ENCODE assay signal across 21 cellular contexts in genomic region chr10:27349987-27350386, GRCh38.
DNase-seq lines count a peak whose midpoint lies in the region; ATAC-seq, FAIRE-seq and TF ChIP-seq lines count a peak whose summit lies in the region.
"Had no signal": no experiment of that assay in that cellular context is flagged by ENCODE, and none has a peak within 500 bp of the region (broad histone marks: within the 10 kb centered on the region; RNA-seq: fewer than 3 reads in every experiment).

No MANE protein-coding gene starts in this region.

- H4K91ac ChIP-seq in H1 (replicated peaks; ENCODE audit: insufficient read length, low read length) = no peak overlapping the region
- no peak overlapping the region for H4K91ac ChIP-seq in neuronal stem cell (ENCODE audit: low read depth, low read length, poor library complexity)

- H3K36me3 ChIP-seq in SK-N-SH (replicated peaks in 1 of 2; ENCODE audit: control insufficient read depth in 1 of 2, insufficient read depth in 2 of 2, low read length in 1 of 2) (no peaks in the 10 kb centered on the region), H1 (ENCODE audit: control insufficient read depth in 2 of 4, insufficient read depth in 4 of 4, low read length in 3 of 4) (no peaks in the 10 kb centered on the region), neuronal stem cell (replicated peaks in 1 of 2; ENCODE audit: control insufficient read depth in 2 of 2, insufficient read depth in 2 of 2, low read length in 2 of 2) (no peaks in the 10 kb centered on the region), skeletal muscle satellite cell (ENCODE audit: insufficient read depth, low read length) (no peaks in the 10 kb centered on the region)

- no peak overlapping the region for H3K14ac ChIP-seq in H1 (ENCODE audit: insufficient read length)
- no peak overlapping the region for H3K14ac ChIP-seq in neuronal stem cell (ENCODE audit: low read length)

- H2BK120ac ChIP-seq in H1 (replicated peaks; ENCODE audit: low read depth, low read length) = no peak overlapping the region
- no peak overlapping the region for H2BK120ac ChIP-seq in neuronal stem cell (ENCODE audit: low read depth, low read length)

- no peak overlapping the region for H2BK5ac ChIP-seq in H1 (ENCODE audit: low read depth, low read length)
- no peak overlapping the region for H2BK5ac ChIP-seq in neuronal stem cell (ENCODE audit: low read length)

- CTCF ChIA-PET in SK-N-SH (lab: Yijun Ruan, JAX) (interaction anchor here (1.1 to 1.2 kb wide), 2 partner anchors 10 to 26 kb away, joined by 3 to 5 read pairs; no protein-coding TSS in a partner anchor), H1 (lab: Charles Lee; ENCODE audit: partially characterized antibody) (interaction anchor here (0.7 kb wide), 1 partner anchor 126 kb away, joined by 3 read pairs; no protein-coding TSS in a partner anchor)

- H3F3A ChIP-seq in SK-N-SH (replicated peaks; ENCODE audit: insufficient read depth) = no peaks in the 10 kb centered on the region

- H2BK20ac ChIP-seq in H1 (ENCODE audit: low read length) = no peak overlapping the region

- H3K56ac ChIP-seq in H1 (replicated peaks; ENCODE audit: insufficient read length, low read depth, low read length) = no peak overlapping the region

- no peaks in the 10 kb centered on the region for H3K9me2 ChIP-seq in SK-N-SH

- H3K79me1 ChIP-seq in H1 (ENCODE audit: low read depth, low read length) (no peaks in the 10 kb centered on the region), neuronal stem cell (ENCODE audit: low read depth, low read length) (no peaks in the 10 kb centered on the region)

- H2AK5ac ChIP-seq in H1 (ENCODE audit: low read depth, low read length) (no peak overlapping the region), neuronal stem cell (ENCODE audit: low read depth, low read length) (no peak overlapping the region)

- POLR2A ChIA-PET in SK-N-SH (lab: Yijun Ruan, JAX) (no interaction called here), H1 (lab: Charles Lee; ENCODE audit: partially characterized antibody) (no interaction called here)

- H4K20me1 ChIP-seq in SK-N-SH (ENCODE audit: insufficient read depth) = no peaks in the 10 kb centered on the region
- H4K20me1 ChIP-seq in H1 (replicated peaks in 1 of 2; ENCODE audit: control insufficient read depth in 1 of 2, insufficient read depth in 2 of 2, low read length in 2 of 2) = no peaks in the 10 kb centered on the region

- H3K79me2 ChIP-seq in SK-N-SH (ENCODE audit: insufficient read depth) (no peaks in the 10 kb centered on the region), H1 (ENCODE audit: control insufficient read depth in 1 of 2, insufficient read depth in 2 of 2, low read length in 2 of 2) (no peaks in the 10 kb centered on the region)

- H3K4me3 ChIP-seq in SK-N-SH (ENCODE audit: low read depth in 2 of 2, low read length in 1 of 2) = no peak overlapping the region
- no peak overlapping the region for H3K4me3 ChIP-seq in H1 (ENCODE audit: extremely low read depth in 1 of 4, insufficient read depth in 2 of 4, low read depth in 3 of 4, low read length in 4 of 4)
- no peak overlapping the region for H3K4me3 ChIP-seq in neuronal stem cell (ENCODE audit: low read length in 2 of 2)
- peak overlapping the region; percentile 2 for H3K4me3 ChIP-seq in skeletal muscle satellite cell (ENCODE audit: low read length)
- H3K4me3 ChIP-seq: A549 had no signal

- no peak overlapping the region for H3K9ac ChIP-seq in SK-N-SH
- no peak overlapping the region for H3K9ac ChIP-seq in H1 (replicated peaks in 1 of 4; ENCODE audit: extremely low read depth in 1 of 4, low read depth in 3 of 4, low read length in 3 of 4)
- H3K9ac ChIP-seq in neuronal stem cell (ENCODE audit: low read depth, low read length, poor library complexity) = peak overlapping the region; percentile 37
- H3K9ac ChIP-seq in skeletal muscle satellite cell (ENCODE audit: low read depth, low read length) = no peak overlapping the region

- H4K5ac ChIP-seq in H1 (ENCODE audit: insufficient read length, low read depth, low read length) = no peak overlapping the region

- H3K9me3 ChIP-seq in SK-N-SH (no peaks in the 10 kb centered on the region), H1 (ENCODE audit: insufficient read depth in 2 of 2, low read depth in 1 of 2, low read length in 1 of 2) (no peaks in the 10 kb centered on the region), neuronal stem cell (replicated peaks in 1 of 2; ENCODE audit: control insufficient read depth in 2 of 2, insufficient read depth in 1 of 2, low read depth in 1 of 2, low read length in 2 of 2) (no peaks in the 10 kb centered on the region), skeletal muscle satellite cell (replicated peaks; ENCODE audit: low read length) (no peaks in the 10 kb centered on the region)
- H3K9me3 ChIP-seq: A549, Caco-2 had no signal

- H3K4me1 ChIP-seq in SK-N-SH (ENCODE audit: control insufficient read depth in 1 of 2, insufficient read depth in 2 of 2, low read depth in 1 of 2, low read length in 1 of 2) (peaks cover 0 to 2% of the 10 kb centered on the region in 2 experiments; a peak in 1 of 4 replicates), H1 (replicated peaks in 1 of 4; ENCODE audit: control insufficient read depth in 3 of 4, insufficient read depth in 4 of 4, low read length in 3 of 4) (0 out of 7 replicates have a peak, but pooled peaks cover 0 to 2% (median 0%) of the 10 kb centered on the region in 4 experiments), neuronal stem cell (ENCODE audit: control insufficient read depth in 2 of 2, insufficient read depth in 1 of 2, low read depth in 1 of 2, low read length in 2 of 2) (peaks cover 0 to 5% of the 10 kb centered on the region in 2 donors), skeletal muscle satellite cell (ENCODE audit: control insufficient read depth, insufficient read depth, low read length) (no peaks in the 10 kb centered on the region)
- H3K4me1 ChIP-seq: A549, Caco-2 had no signal

- ATAC-seq in SK-N-SH treated with all-trans-retinoic acid at 6 μM for 48 hours (no peak), HG02884 (IDR thresholded peaks at IDR 0.05; ENCODE audit: unreplicated experiment) (no peak), HG03139 (IDR thresholded peaks at IDR 0.05; ENCODE audit: unreplicated experiment) (no peak)
- ATAC-seq: A549, HCT116, HepG2 had no signal

- H2BK15ac ChIP-seq in H1 (ENCODE audit: low read length) (no peak overlapping the region), neuronal stem cell (ENCODE audit: low read length) (no peak overlapping the region)

- TF ChIP-seq POLR2A in H1 (IDR thresholded peaks at IDR 0.05; ENCODE audit: control extremely low read depth in 1 of 2, low read depth in 2 of 2, low read length in 2 of 2) = no peak

- H3K27me3 ChIP-seq in SK-N-SH (ENCODE audit: insufficient read depth) (no peaks in the 10 kb centered on the region; the same call in 1 of the 2 replicates), H1 (replicated peaks in 1 of 4; ENCODE audit: control insufficient read depth in 3 of 4, extremely low read depth in 1 of 4, insufficient read depth in 3 of 4, low read length in 3 of 4) (no peaks in the 10 kb centered on the region), neuronal stem cell (ENCODE audit: control insufficient read depth in 3 of 3, insufficient read depth in 3 of 3, low read depth in 1 of 3, low read length in 3 of 3) (no peaks in the 10 kb centered on the region), skeletal muscle satellite cell (ENCODE audit: control insufficient read depth, insufficient read depth, low read length) (peaks cover 19% of the 10 kb centered on the region)

- TF ChIP-seq EP300 in SK-N-SH (IDR thresholded peaks at IDR 0.05; ENCODE audit: borderline replicate concordance in 1 of 2, low read depth in 1 of 2, low read length in 1 of 2) (no peak), H1 (IDR thresholded peaks at IDR 0.05; ENCODE audit: borderline replicate concordance in 1 of 2, low read depth in 2 of 2, low read length in 2 of 2) (no peak)

- H3K27ac ChIP-seq in SK-N-SH (ENCODE audit: low read depth in 2 of 2, low read length in 1 of 2) (no peak overlapping the region), H1 (ENCODE audit: low read depth, low read length) (no peak overlapping the region), neuronal stem cell (replicated peaks; ENCODE audit: low read length) (no peak overlapping the region)
- H3K27ac ChIP-seq: 22Rv1, A549, C4-2B had no signal

- H3K4me2 ChIP-seq in SK-N-SH (no peak overlapping the region), H1 (ENCODE audit: insufficient read depth in 1 of 2, low read depth in 2 of 2, low read length in 2 of 2) (no peak overlapping the region), neuronal stem cell (ENCODE audit: insufficient read depth, low read length, poor library complexity, severe bottlenecking) (no peak overlapping the region), skeletal muscle satellite cell (ENCODE audit: low read length) (peak overlapping the region; percentile 62)
- H3K4me2 ChIP-seq: A549 had no signal

- TF ChIP-seq CTCF in SK-N-SH (IDR thresholded peaks at IDR 0.05) (no peak), H1 (IDR thresholded peaks at IDR 0.05; ENCODE audit: control extremely low read depth in 1 of 3, insufficient read depth in 1 of 3, low read depth in 1 of 3, low read length in 3 of 3) (no peak)

- H3K4ac ChIP-seq in H1 (replicated peaks; ENCODE audit: insufficient read length, low read depth, low read length) (no peak overlapping the region), neuronal stem cell (ENCODE audit: low read length) (no peak overlapping the region)

- no peak for TF ChIP-seq RAD21 in SK-N-SH (IDR thresholded peaks at IDR 0.05; ENCODE audit: low read length)
- no peak for TF ChIP-seq RAD21 in H1 (IDR thresholded peaks at IDR 0.05 in 1 of 2, conservative IDR thresholded peaks at IDR 0.05 in 1 of 2; ENCODE audit: low read depth in 2 of 2, low read length in 2 of 2)

- H2BK12ac ChIP-seq in H1 (ENCODE audit: low read depth, low read length) = no peak overlapping the region
- no peak overlapping the region for H2BK12ac ChIP-seq in neuronal stem cell (ENCODE audit: low read length)

- H2AFZ ChIP-seq in SK-N-SH (ENCODE audit: low read depth) = no peak overlapping the region
- H2AFZ ChIP-seq in H1 (ENCODE audit: low read length) = peak overlapping the region; percentile 56
- no peak overlapping the region for H2AFZ ChIP-seq in neuronal stem cell (ENCODE audit: low read length)

- no peaks in the 10 kb centered on the region for H3K23me2 ChIP-seq in H1 (ENCODE audit: low read depth, low read length)

- H3K23ac ChIP-seq in H1 (ENCODE audit: insufficient read length) = no peak overlapping the region
- H3K23ac ChIP-seq in neuronal stem cell (ENCODE audit: low read depth, low read length, poor library complexity) = no peak overlapping the region

- DNase-seq in SK-N-SH (peak; percentile 29), H1 (ENCODE audit: low read depth in 1 of 2, low spot score in 2 of 2) (no peak), neuronal stem cell (ENCODE audit: low spot score) (no peak), NCI-H1436 (lab: John Stamatoyannopoulos, UW) (no peak)
- DNase-seq: AML-193; Caco-2; CD4-positive, alpha-beta T cell; HFFc6 had no signal

- 76% methylated on average over 20 of the region's 20 CpGs for WGBS in SK-N-SH (ENCODE audit: low lambda C conversion rate)
- WGBS in H1 (ENCODE audit: extremely low coverage in 1 of 2, insufficient coverage in 1 of 2, insufficient read length in 1 of 2, insufficient replicate concordance in 2 of 2, low coverage in 1 of 2, low lambda C conversion rate in 2 of 2, missing lambda C conversion rate in 1 of 2), 2 experiments = 94% methylated on average over 17 of the region's 20 CpGs; no CpG with 5 or more reads in 1 of the 2 experiments
- WGBS in neuronal stem cell (ENCODE audit: extremely low coverage in 2 of 2, insufficient read length in 2 of 2, insufficient replicate concordance in 1 of 2), 2 donors = no CpG with 5 or more reads among the region's 20 CpGs

- H4K8ac ChIP-seq in H1 (ENCODE audit: extremely low read depth, insufficient read depth, low read length) (no peak overlapping the region), neuronal stem cell (ENCODE audit: low read depth, low read length) (no peak overlapping the region)

- H3K18ac ChIP-seq in H1 (ENCODE audit: extremely low read depth, low read length) (no peak overlapping the region), neuronal stem cell (ENCODE audit: low read length) (no peak overlapping the region)

- no peak for FAIRE-seq in H1 (lab: Jason Lieb, UNC)
- FAIRE-seq: A549, D721Med, G401.6, GM19239, H54, HepG2 had no signal
